ENCODE assay signal across 32 cellular contexts in the genomic region with DNA sequence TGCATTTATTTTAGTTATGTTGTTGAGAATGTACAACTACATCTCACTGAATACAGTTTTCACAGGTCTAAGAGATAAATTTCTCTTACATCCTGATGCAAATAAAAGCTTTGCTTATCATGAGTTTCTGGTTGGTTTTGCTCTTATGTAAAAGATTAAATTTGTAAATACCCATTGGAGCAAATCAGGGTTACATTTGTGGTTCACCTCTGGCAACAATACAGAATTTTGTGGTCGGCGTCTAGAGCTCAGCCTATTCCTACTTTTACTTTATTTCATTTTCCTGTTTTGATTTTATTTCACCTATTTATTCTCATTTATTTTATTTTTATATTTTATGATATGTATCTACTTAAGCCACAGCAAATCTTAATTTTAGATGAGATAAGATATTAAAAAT.
"Had no signal": no experiment of that assay in that cellular context is flagged by ENCODE, and none has a peak within 500 bp of the region (broad histone marks: within the 10 kb centered on the region; RNA-seq: fewer than 3 reads in every experiment).

No MANE protein-coding gene starts in this region.

- H3K27ac Mint-ChIP-seq: activated CD4-positive, alpha-beta memory T cell treated with anti-CD3 and anti-CD28 coated beads, Interleukin-2, amount 10 ng/mL, durations not matched to agents 7 days and 5 days; activated CD4-positive, alpha-beta T cell treated with anti-CD3 and anti-CD28 coated beads, Interleukin-2, amount 10 ng/mL, durations not matched to agents 24 days and 14 days; activated naive CD4-positive, alpha-beta T cell treated with anti-CD3 and anti-CD28 coated beads, Interleukin-2, amount 10 ng/mL, durations not matched to agents 7 days and 5 days; activated naive CD8-positive, alpha-beta T cell treated with anti-CD3 and anti-CD28 coated beads, Interleukin-2, amount 10 ng/mL, durations not matched to agents 7 days and 5 days; activated T-cell treated with anti-CD3 and anti-CD28 coated beads, Interleukin-2, amount 50 U/mL, for 24 hours; effector memory CD8-positive, alpha-beta T cell; mesothelial cell of epicardium; naive B cell; progenitor cell of endocrine pancreas had no signal

- H3K27ac ChIP-seq: body of pancreas, cardiac muscle cell, hepatocyte, ovary, skin epidermis, testis, WERI-Rb-1 had no signal

- H3K27me3 Mint-ChIP-seq: activated CD4-positive, alpha-beta memory T cell treated with anti-CD3 and anti-CD28 coated beads, Interleukin-2, amount 10 ng/mL, durations not matched to agents 7 days and 5 days; activated CD4-positive, alpha-beta T cell treated with anti-CD3 and anti-CD28 coated beads, Interleukin-2, amount 10 ng/mL, durations not matched to agents 24 days and 14 days; activated naive CD4-positive, alpha-beta T cell treated with anti-CD3 and anti-CD28 coated beads, Interleukin-2, amount 10 ng/mL, durations not matched to agents 7 days and 5 days; activated naive CD8-positive, alpha-beta T cell treated with anti-CD3 and anti-CD28 coated beads, Interleukin-2, amount 10 ng/mL, durations not matched to agents 7 days and 5 days; progenitor cell of endocrine pancreas had no signal

- DNase-seq: activated CD4-positive, alpha-beta memory T cell treated with anti-CD3 and anti-CD28 coated beads, Interleukin-2, amount 10 ng/mL, durations not matched to agents 7 days and 5 days; activated CD4-positive, alpha-beta T cell treated with anti-CD3 and anti-CD28 coated beads, Interleukin-2, amount 10 ng/mL, durations not matched to agents 24 days and 14 days; activated CD8-positive, alpha-beta memory T cell treated with anti-CD3 and anti-CD28 coated beads, Interleukin-2, amount 50 U/mL, for 48 hours; activated gamma-delta T cell; activated naive CD4-positive, alpha-beta T cell treated with anti-CD3 and anti-CD28 coated beads, Interleukin-2, amount 10 ng/mL, durations not matched to agents 7 days and 5 days; activated naive CD8-positive, alpha-beta T cell treated with anti-CD3 and anti-CD28 coated beads, Interleukin-2, amount 10 ng/mL, durations not matched to agents 7 days and 5 days; activated T-cell treated with anti-CD3 and anti-CD28 coated beads, Interleukin-2, amount 50 U/mL, for 24 hours; amniotic stem cell; body of pancreas; cortex of kidney; effector memory CD8-positive, alpha-beta T cell; erythroblast; left colon; naive B cell; nephron progenitor cell; ovary; stimulated activated CD4-positive, alpha-beta T cell treated with anti-CD3 and anti-CD28 coated beads, Interleukin-12 subunit alpha, Interleukin-12 subunit beta, amount 100 ng/mL, for 4 hours; stimulated activated CD4-positive, alpha-beta T cell treated with anti-CD3 and anti-CD28 coated beads, Interleukin-4, amount 100 ng/mL, for 1 hour; stimulated activated naive CD8-positive, alpha-beta T cell treated with anti-CD3 and anti-CD28 coated beads, Interleukin-15, Interleukin-2, amounts not matched to agents 100 U/mL and 50 U/mL, for 24 hours; T-helper 9 cell; testis; trophoblast cell; WERI-Rb-1 had no signal

- H3K4me3 ChIP-seq: body of pancreas, cardiac muscle cell, hepatocyte, ovary, skin epidermis, testis had no signal

- H3K4me3 Mint-ChIP-seq: activated CD4-positive, alpha-beta memory T cell treated with anti-CD3 and anti-CD28 coated beads, Interleukin-2, amount 10 ng/mL, durations not matched to agents 7 days and 5 days; activated CD4-positive, alpha-beta T cell treated with anti-CD3 and anti-CD28 coated beads, Interleukin-2, amount 10 ng/mL, durations not matched to agents 24 days and 14 days; activated naive CD4-positive, alpha-beta T cell treated with anti-CD3 and anti-CD28 coated beads, Interleukin-2, amount 10 ng/mL, durations not matched to agents 7 days and 5 days; activated naive CD8-positive, alpha-beta T cell treated with anti-CD3 and anti-CD28 coated beads, Interleukin-2, amount 10 ng/mL, durations not matched to agents 7 days and 5 days; activated T-cell treated with anti-CD3 and anti-CD28 coated beads, Interleukin-2, amount 50 U/mL, for 24 hours; effector memory CD8-positive, alpha-beta T cell; mesothelial cell of epicardium; nephron progenitor cell had no signal

- H3K4me1 Mint-ChIP-seq: activated CD4-positive, alpha-beta memory T cell treated with anti-CD3 and anti-CD28 coated beads, Interleukin-2, amount 10 ng/mL, durations not matched to agents 7 days and 5 days; activated CD4-positive, alpha-beta T cell treated with anti-CD3 and anti-CD28 coated beads, Interleukin-2, amount 10 ng/mL, durations not matched to agents 24 days and 14 days; activated naive CD4-positive, alpha-beta T cell treated with anti-CD3 and anti-CD28 coated beads, Interleukin-2, amount 10 ng/mL, durations not matched to agents 7 days and 5 days; activated naive CD8-positive, alpha-beta T cell treated with anti-CD3 and anti-CD28 coated beads, Interleukin-2, amount 10 ng/mL, durations not matched to agents 7 days and 5 days; naive B cell had no signal

- FAIRE-seq: frontal cortex, keratinocyte, TTC549, urothelium cell line had no signal

- H3K36me3 Mint-ChIP-seq: activated naive CD4-positive, alpha-beta T cell treated with anti-CD3 and anti-CD28 coated beads, Interleukin-2, amount 10 ng/mL, durations not matched to agents 7 days and 5 days; activated naive CD8-positive, alpha-beta T cell treated with anti-CD3 and anti-CD28 coated beads, Interleukin-2, amount 10 ng/mL, durations not matched to agents 7 days and 5 days; mesothelial cell of epicardium; naive B cell had no signal

- H3K9me3 Mint-ChIP-seq: activated CD4-positive, alpha-beta memory T cell treated with anti-CD3 and anti-CD28 coated beads, Interleukin-2, amount 10 ng/mL, durations not matched to agents 7 days and 5 days; activated CD4-positive, alpha-beta T cell treated with anti-CD3 and anti-CD28 coated beads, Interleukin-2, amount 10 ng/mL, durations not matched to agents 24 days and 14 days; activated naive CD4-positive, alpha-beta T cell treated with anti-CD3 and anti-CD28 coated beads, Interleukin-2, amount 10 ng/mL, durations not matched to agents 7 days and 5 days; activated naive CD8-positive, alpha-beta T cell treated with anti-CD3 and anti-CD28 coated beads, Interleukin-2, amount 10 ng/mL, durations not matched to agents 7 days and 5 days; activated T-cell treated with anti-CD3 and anti-CD28 coated beads, Interleukin-2, amount 50 U/mL, for 24 hours; effector memory CD8-positive, alpha-beta T cell; mesothelial cell of epicardium; nephron progenitor cell had no signal
